Comparison of ENCODE assay signal across 33 cellular contexts in genomic region chr13:25869941-25870340, GRCh38.
"Had no signal": no experiment of that assay in that cellular context is flagged by ENCODE, and none has a peak within 500 bp of the region (broad histone marks: within the 10 kb centered on the region; RNA-seq: fewer than 3 reads in every experiment).

No MANE protein-coding gene starts in this region.

- DNase-seq: activated B cell treated with CpG ODN at 0.5 μM for 24 hours; activated CD4-positive, alpha-beta memory T cell treated with anti-CD3 and anti-CD28 coated beads, Interleukin-2, amount 10 ng/mL, durations not matched to agents 7 days and 5 days; activated CD4-positive, alpha-beta T cell treated with anti-CD3 and anti-CD28 coated beads for 4 hours; activated CD4-positive, alpha-beta T cell treated with anti-CD3 and anti-CD28 coated beads, Interleukin-2, amount 50 U/mL, for 1 hour; activated CD4-positive, CD25-positive, alpha-beta regulatory T cell treated with anti-CD3 and anti-CD28 coated beads, Interleukin-2, amount 50 U/mL, for 72 hours; activated CD8-positive, alpha-beta memory T cell treated with anti-CD3 and anti-CD28 coated beads for 24 hours; activated CD8-positive, alpha-beta memory T cell treated with anti-CD3 and anti-CD28 coated beads, Interleukin-2, amount 10 ng/mL, durations not matched to agents 7 days and 5 days; activated CD8-positive, alpha-beta memory T cell treated with anti-CD3 and anti-CD28 coated beads, Interleukin-2, amount 50 U/mL, for 48 hours; activated effector memory CD4-positive, alpha-beta T cell treated with Interleukin-2 at 50 U/mL for 16 hours; activated naive CD4-positive, alpha-beta T cell treated with anti-CD3 and anti-CD28 coated beads, Interleukin-2, amount 10 ng/mL, durations not matched to agents 7 days and 5 days; activated naive CD8-positive, alpha-beta T cell treated with anti-CD3 and anti-CD28 coated beads, Interleukin-2, amount 50 U/mL, for 24 hours; activated T-cell treated with anti-CD3 and anti-CD28 coated beads, Interleukin-2, amount 50 U/mL, for 48 hours; anterior cingulate cortex; KG1; MM.1S; MV-4-11; NCI-H1092; NCI-H1436 treated with DMSO at 0.1 percent for 48 hours; NCI-H1930; NCI-H2081 treated with DMSO at 0.1 percent for 48 hours; NCI-H226; NCI-H446 treated with DMSO at 0.1 percent for 48 hours; PC-3; Peyer's patch; RPMI8226; SIG-M5; T-cell; T-helper 2 cell; T-helper 9 cell had no signal

- H3K36me3 ChIP-seq: Peyer's patch had no signal

- H3K27ac Mint-ChIP-seq: activated B cell treated with CpG ODN at 0.5 μM for 24 hours; activated CD4-positive, alpha-beta memory T cell treated with anti-CD3 and anti-CD28 coated beads, Interleukin-2, amount 10 ng/mL, durations not matched to agents 7 days and 5 days; activated CD8-positive, alpha-beta memory T cell treated with anti-CD3 and anti-CD28 coated beads, Interleukin-2, amount 10 ng/mL, durations not matched to agents 7 days and 5 days; activated naive CD4-positive, alpha-beta T cell treated with anti-CD3 and anti-CD28 coated beads, Interleukin-2, amount 10 ng/mL, durations not matched to agents 7 days and 5 days; activated naive CD8-positive, alpha-beta T cell; activated naive CD8-positive, alpha-beta T cell treated with anti-CD3 and anti-CD28 coated beads, Interleukin-2, amount 50 U/mL, for 24 hours; brain had no signal

- H3K27me3 ChIP-seq: Peyer's patch had no signal

- ATAC-seq: activated CD8-positive, alpha-beta memory T cell treated with anti-CD3 and anti-CD28 coated beads, Interleukin-2, amount 10 ng/mL, durations not matched to agents 7 days and 5 days; activated naive CD8-positive, alpha-beta T cell treated with anti-CD3 and anti-CD28 coated beads, Interleukin-2, amount 50 U/mL, for 24 hours; PC-3; SK-N-SH treated with all-trans-retinoic acid at 6 μM for 48 hours; T-cell had no signal

- H3K4me1 ChIP-seq: Peyer's patch had no signal

- H3K4me3 ChIP-seq: Peyer's patch had no signal

- H3K4me1 Mint-ChIP-seq: activated B cell treated with CpG ODN at 0.5 μM for 24 hours had no signal

- H3K9me3 ChIP-seq: Peyer's patch had no signal

- H3K36me3 Mint-ChIP-seq: brain, T-cell had no signal

- H3K27ac ChIP-seq: Peyer's patch, VCaP had no signal

- H3K4me3 Mint-ChIP-seq: activated B cell treated with CpG ODN at 0.5 μM for 24 hours; activated CD4-positive, alpha-beta memory T cell treated with anti-CD3 and anti-CD28 coated beads, Interleukin-2, amount 10 ng/mL, durations not matched to agents 7 days and 5 days; activated CD8-positive, alpha-beta memory T cell treated with anti-CD3 and anti-CD28 coated beads, Interleukin-2, amount 10 ng/mL, durations not matched to agents 7 days and 5 days; activated naive CD4-positive, alpha-beta T cell treated with anti-CD3 and anti-CD28 coated beads, Interleukin-2, amount 10 ng/mL, durations not matched to agents 7 days and 5 days; activated naive CD8-positive, alpha-beta T cell; activated naive CD8-positive, alpha-beta T cell treated with anti-CD3 and anti-CD28 coated beads, Interleukin-2, amount 50 U/mL, for 24 hours; brain; T-cell had no signal

- H3K27me3 Mint-ChIP-seq: activated naive CD8-positive, alpha-beta T cell; activated naive CD8-positive, alpha-beta T cell treated with anti-CD3 and anti-CD28 coated beads, Interleukin-2, amount 50 U/mL, for 24 hours; brain; T-cell had no signal
